In the genomic region with DNA sequence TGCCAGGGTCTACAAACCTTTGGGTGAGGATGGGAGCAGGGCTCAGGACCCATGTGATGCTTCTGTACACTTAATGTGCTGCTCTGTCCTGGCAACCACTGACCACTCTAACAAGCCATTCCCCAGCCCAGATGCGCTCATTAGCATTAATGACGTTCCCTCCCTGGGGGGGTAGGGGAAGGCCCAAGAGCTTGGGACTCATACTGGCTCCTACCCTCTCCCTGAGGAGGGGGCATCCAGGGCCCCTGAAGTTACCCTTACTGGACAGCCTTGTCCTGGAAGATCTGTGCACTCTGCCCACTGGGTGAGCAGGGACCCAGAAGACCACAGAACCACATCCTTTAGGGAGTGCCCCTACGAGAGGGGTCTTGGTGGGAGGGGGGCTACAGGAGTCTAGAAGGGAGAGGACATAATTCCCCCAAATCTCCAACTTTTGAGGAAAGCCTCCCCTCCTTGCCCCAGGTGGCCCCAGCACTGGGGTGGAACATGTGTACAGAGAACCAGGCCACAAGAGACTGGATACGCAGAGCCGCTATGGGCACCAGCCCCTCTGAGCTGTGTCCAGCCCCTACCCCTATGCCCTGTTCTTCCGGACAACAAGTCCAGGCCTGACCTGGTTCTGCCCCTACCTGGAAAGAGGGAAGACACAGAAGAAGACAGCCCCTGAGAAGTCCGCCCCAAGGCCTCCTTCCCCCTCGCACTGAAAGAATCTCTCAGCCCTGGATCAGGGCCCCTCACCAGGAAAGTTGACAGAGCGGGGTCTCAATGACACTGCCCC, we compare ENCODE assay signal across 2 cellular contexts.
TF ChIP-seq lines count a peak whose summit lies in the region.

No MANE protein-coding gene starts in this region.

TF ChIP-seq in IMR-90, 13 proteins besides CTCF, POLR2A, EP300 and RAD21:
- TF ChIP-seq MAZ (IDR thresholded peaks at IDR 0.05; ENCODE audit: borderline replicate concordance, low read depth, low read length) = 0 out of 2 replicates have a peak, but pooled peaks have one; percentile 23
- TF ChIP-seq CEBPB (IDR thresholded peaks at IDR 0.05; ENCODE audit: low read depth, low read length) = no peak
- no peak for TF ChIP-seq NFE2L2 (IDR thresholded peaks at IDR 0.05; ENCODE audit: low read depth, low read length)
- TF ChIP-seq RFX5 (IDR thresholded peaks at IDR 0.05; ENCODE audit: low read depth, low read length) = peak; percentile 88
- no peak for TF ChIP-seq FOS (IDR thresholded peaks at IDR 0.05; ENCODE audit: low read depth, low read length)
- TF ChIP-seq MAFK (IDR thresholded peaks at IDR 0.05; ENCODE audit: low read depth, low read length) = no peak
- TF ChIP-seq SMC3 (IDR thresholded peaks at IDR 0.05; ENCODE audit: low read depth, low read length) = no peak
- TF ChIP-seq ELK1 (IDR thresholded peaks at IDR 0.05; ENCODE audit: borderline replicate concordance, low read depth, low read length) = no peak
TF ChIP-seq in IMR-90: peak in this region for 2.

TF ChIP-seq in H1, 55 proteins besides CTCF, POLR2A, EP300 and RAD21:
- TF ChIP-seq CHD1 (IDR thresholded peaks at IDR 0.05; ENCODE audit: low read depth, low read length) (no peak), SIN3A (conservative IDR thresholded peaks at IDR 0.05 in 1 of 2, IDR thresholded peaks at IDR 0.05 in 1 of 2; ENCODE audit: low read depth in 1 of 2, low read length in 2 of 2) (0 out of 4 replicates have a peak, but pooled peaks of 1 of the 2 experiments have one; percentile 7)
